In genomic region chr6:13454286-13455221, GRCh38 we compare ENCODE assay signal across 8 cellular contexts. TPM values are rescaled to one million over a fixed set of nuclear protein-coding genes. Genes with fewer than 3 reads are reported as not detected.
DNase-seq lines count a peak whose midpoint lies in the region; ATAC-seq and TF ChIP-seq lines count a peak whose summit lies in the region.

No MANE protein-coding gene starts in this region.

- CTCF ChIA-PET in activated B cell treated with CpG ODN at 0.5 μM for 24 hours (lab: Charles Lee): interaction anchor here (0.7 to 5.7 kb wide), 12 partner anchors 15 to 584 kb away, joined by 3 to 25 read pairs (median 4); partner anchors contain the start of gene NOL7
- CTCF ChIA-PET in Caco-2 (lab: Charles Lee): interaction anchor here (0.5 kb wide), 1 partner anchor 265 kb away, joined by 4 read pairs; no protein-coding TSS in a partner anchor

- H3K9me3 ChIP-seq in Caco-2: no peaks in the 10 kb centered on the region

- DNase-seq in activated B cell treated with CpG ODN at 0.5 μM for 24 hours (peak; percentile 37), caudate nucleus (lab: John Stamatoyannopoulos, UW) (peak in 58 of 61 donors; percentile 11 to 95 (median 72)), lung microvascular endothelial cell (ENCODE audit: low read depth in 2 of 2) (peak; percentile 64 to 85), Caco-2 (no peak)
- DNase-seq in stimulated activated CD8-positive, alpha-beta memory T cell treated with anti-CD3 and anti-CD28 coated beads, Interleukin-2, amount 100 ng/mL, for 48 hours (ENCODE audit: low read depth in 2 of 2): peak; percentile 60 to 71

- no peaks in the 10 kb centered on the region for H3K36me3 ChIP-seq in Caco-2 (ENCODE audit: control insufficient read depth, insufficient read depth, low read length)

- H3K4me3 Mint-ChIP-seq in activated B cell treated with CpG ODN at 0.5 μM for 24 hours (peak overlapping the region; percentile 65), Caco-2 (ENCODE audit: unreplicated experiment) (no peak overlapping the region)

- no peaks in the 10 kb centered on the region for H3K4me1 ChIP-seq in Caco-2

- intact Hi-C loops in activated B cell treated with CpG ODN at 0.5 μM for 24 hours (cut with micrococcal nuclease): loop anchor here (1.0 to 2.0 kb wide), 10 partner anchors 9 to 161 kb away; partner anchors contain the start of genes NOL7 and SIRT5
- intact Hi-C loops in Caco-2 (cut with micrococcal nuclease; ENCODE audit: unreplicated experiment): no loop called here

- H3K27me3 Mint-ChIP-seq in activated B cell treated with CpG ODN at 0.5 μM for 24 hours (no peaks in the 10 kb centered on the region), Caco-2 (ENCODE audit: insufficient read depth, unreplicated experiment) (peaks cover 4% of the 10 kb centered on the region)

- H3K4me1 Mint-ChIP-seq in activated B cell treated with CpG ODN at 0.5 μM for 24 hours (peaks cover 60% of the 10 kb centered on the region), Caco-2 (ENCODE audit: low read depth, unreplicated experiment) (no peaks in the 10 kb centered on the region)

- H3K36me3 Mint-ChIP-seq in activated B cell treated with CpG ODN at 0.5 μM for 24 hours (ENCODE audit: low read depth) (peaks cover 16% of the 10 kb centered on the region), Caco-2 (ENCODE audit: insufficient read depth, unreplicated experiment) (no peaks in the 10 kb centered on the region)

- peak overlapping the region; percentile 85 for H3K27ac Mint-ChIP-seq in activated B cell treated with CpG ODN at 0.5 μM for 24 hours
- no peak overlapping the region for H3K27ac Mint-ChIP-seq in Caco-2 (ENCODE audit: unreplicated experiment)

- H3K4me3 ChIP-seq in GM08714 (ENCODE audit: low read length): peak overlapping the region; percentile 9; the same call in 1 of the 2 replicates
- H3K4me3 ChIP-seq in Caco-2 (ENCODE audit: low read depth, low read length): no peak overlapping the region

- no TSS peak for BruUV-seq in Caco-2 (replicated peaks; lab: Mats Ljungman, UMichigan)

- H3K27ac ChIP-seq in caudate nucleus (ENCODE audit: low read depth, low read length): peak overlapping the region; percentile 44

- H3K9me3 Mint-ChIP-seq in activated B cell treated with CpG ODN at 0.5 μM for 24 hours (no peaks in the 10 kb centered on the region), Caco-2 (ENCODE audit: unreplicated experiment) (no peaks in the 10 kb centered on the region)

- TF ChIP-seq CTCF in activated B cell treated with CpG ODN at 0.5 μM for 24 hours (IDR thresholded peaks at IDR 0.05) (no peak), Caco-2 (IDR thresholded peaks at IDR 0.05; ENCODE audit: insufficient read depth in 1 of 2, low read depth in 1 of 2, low read length in 1 of 2, severe bottlenecking in 1 of 2, unreplicated experiment in 1 of 2) (no peak)

- ATAC-seq in HG03159 (IDR thresholded peaks at IDR 0.05; ENCODE audit: unreplicated experiment) (peak; percentile 36), activated B cell treated with CpG ODN at 0.5 μM for 24 hours (ENCODE audit: low read depth) (peak; percentile 81), HG03469 (IDR thresholded peaks at IDR 0.05; ENCODE audit: unreplicated experiment) (no peak)

- POLR2A ChIA-PET in activated B cell treated with CpG ODN at 0.5 μM for 24 hours (lab: Charles Lee): interaction anchor here (0.7 to 1.4 kb wide), 6 partner anchors 26 to 160 kb away, joined by 3 to 9 read pairs (median 6); partner anchors contain the start of genes GFOD1, NOL7 and SIRT5
- POLR2A ChIA-PET in Caco-2 (lab: Charles Lee): no interaction called here

- H3K27me3 ChIP-seq in Caco-2 (replicated peaks; ENCODE audit: control insufficient read depth, insufficient read depth, low read length): no peaks in the 10 kb centered on the region

RNA-seq across cellular contexts. Expression of gene GFOD1, which starts 32.8 kb away (rescaled TPM):
- total RNA-seq in activated B cell treated with CpG ODN at 0.5 μM for 24 hours: 8.3 and 8.4 TPM in 2 replicates
- total RNA-seq in lung microvascular endothelial cell: 14.1 and 14.6 TPM in 2 replicates
- 0.65 and 0.84 TPM in 2 replicates for total RNA-seq in Caco-2 (2022)

Comparison
In these comparisons a context has a peak if more than half of its experiments do, and no peak if none do; other contexts are left out.
1. DNase-seq: peak in activated B cell treated with CpG ODN at 0.5 μM for 24 hours (single experiment), caudate nucleus (58 of 61), lung microvascular endothelial cell (2 of 2) and stimulated activated CD8-positive, alpha-beta memory T cell treated with anti-CD3 and anti-CD28 coated beads, Interleukin-2, amount 100 ng/mL, for 48 hours (2 of 2); none in Caco-2 (0 of 2).